Comparison of ENCODE assay signal across 19 cellular contexts in genomic region chr5:111942661-111943401, GRCh38.
A peak's percentile ranks its signal among the peaks of the same experiment; 100 is the strongest.
DNase-seq lines count a peak whose midpoint lies in the region; ATAC-seq and TF ChIP-seq lines count a peak whose summit lies in the region.
"Had no signal": no experiment of that assay in that cellular context is flagged by ENCODE, and none has a peak within 500 bp of the region (broad histone marks: within the 10 kb centered on the region; RNA-seq: fewer than 3 reads in every experiment).

No MANE protein-coding gene starts in this region.

- H4K20me1 ChIP-seq in GM23248 (ENCODE audit: insufficient read depth) (no peaks in the 10 kb centered on the region), smooth muscle cell (ENCODE audit: low read depth) (no peaks in the 10 kb centered on the region)

- H3K27me3 ChIP-seq in GM23248 (replicated peaks; ENCODE audit: insufficient read depth) = no peaks in the 10 kb centered on the region
- H3K27me3 ChIP-seq in smooth muscle cell (ENCODE audit: low read depth) = no peaks in the 10 kb centered on the region
- H3K27me3 ChIP-seq: cardiac muscle cell, upper lobe of left lung had no signal

- H3K79me2 ChIP-seq in GM23248 (ENCODE audit: insufficient read depth) (peaks cover 25% of the 10 kb centered on the region), smooth muscle cell (ENCODE audit: low read depth) (no peaks in the 10 kb centered on the region)

- peak overlapping the region; percentile 42 for H3K9ac ChIP-seq in GM23248
- H3K9ac ChIP-seq in smooth muscle cell (ENCODE audit: low read depth) = no peak overlapping the region

- DNase-seq in GM23248 = peak; percentile 80
- peak; percentile 56 for DNase-seq in NCI-H82 (lab: John Stamatoyannopoulos, UW)
- DNase-seq in choroid plexus epithelial cell (ENCODE audit: low read depth) = peak; percentile 58
- DNase-seq in smooth muscle cell (lab: John Stamatoyannopoulos, UW; ENCODE audit: unreplicated experiment) = no peak
- no peak for DNase-seq in C1 segment of cervical spinal cord (lab: John Stamatoyannopoulos, UW)
- DNase-seq in NCI-H446 treated with DMSO at 0.1 percent for 48 hours (lab: John Stamatoyannopoulos, UW) = no peak
- DNase-seq: activated CD4-positive, alpha-beta T cell treated with anti-CD3 and anti-CD28 coated beads for 48 hours; glutamatergic neuron; midbrain; NCI-H146; psoas muscle; small intestine; stimulated activated CD4-positive, alpha-beta T cell treated with anti-CD3 and anti-CD28 coated beads, Interleukin-4, amount 100 ng/mL, for 1 hour; SW 1271; upper lobe of left lung had no signal

- H2AFZ ChIP-seq in GM23248 = no peak overlapping the region
- H2AFZ ChIP-seq in smooth muscle cell (ENCODE audit: low read depth) = no peak overlapping the region

- H3K9me3 ChIP-seq in GM23248 (ENCODE audit: low read depth) (no peaks in the 10 kb centered on the region), smooth muscle cell (replicated peaks; ENCODE audit: low read depth) (no peaks in the 10 kb centered on the region)
- H3K9me3 ChIP-seq: psoas muscle, upper lobe of left lung had no signal

- H3K9me2 ChIP-seq in GM23248 (ENCODE audit: insufficient read depth) = no peaks in the 10 kb centered on the region

- ATAC-seq in HG03469 (IDR thresholded peaks at IDR 0.05; ENCODE audit: unreplicated experiment) = no peak
- ATAC-seq: activated T-helper 17 cell treated with anti-CD3 and anti-CD28 coated beads, Interleukin-2, amount 50 U/mL, for 72 hours; left lobe of liver; psoas muscle had no signal

- peaks cover 42% of the 10 kb centered on the region for H3F3A ChIP-seq in GM23248 (ENCODE audit: insufficient read depth)
- peaks cover 5% of the 10 kb centered on the region for H3F3A ChIP-seq in smooth muscle cell (ENCODE audit: low read depth)

- in situ Hi-C loops in GM23248 (cut with MboI) = no loop called here

- WGBS in GM23248 (ENCODE audit: low coverage in 1 of 2, low lambda C conversion rate in 2 of 2, missing lambda C conversion rate in 2 of 2), 2 experiments = 0 to 3% methylated on average over 1 of the region's 1 CpG
- 83% methylated on average over 1 of the region's 1 CpG for WGBS in smooth muscle cell (ENCODE audit: low lambda C conversion rate)

- peak overlapping the region; percentile 48 for H3K4me2 ChIP-seq in GM23248 (ENCODE audit: unreplicated experiment)
- H3K4me2 ChIP-seq in smooth muscle cell = peak overlapping the region; percentile 18

- no peaks in the 10 kb centered on the region for H3K36me3 ChIP-seq in GM23248 (ENCODE audit: low read depth)
- H3K36me3 ChIP-seq in smooth muscle cell (ENCODE audit: low read depth) = no peaks in the 10 kb centered on the region
- H3K36me3 ChIP-seq: cardiac muscle cell, upper lobe of left lung had no signal

- TF ChIP-seq CTCF in choroid plexus epithelial cell (conservative IDR thresholded peaks at IDR 0.05; ENCODE audit: low read depth, low read length) = no peak
- no peak for TF ChIP-seq CTCF in smooth muscle cell (IDR thresholded peaks at IDR 0.05; ENCODE audit: borderline replicate concordance, insufficient read depth, poor library complexity, severe bottlenecking)

- H3K27ac ChIP-seq in GM23248 (peak overlapping the region; percentile 72), smooth muscle cell (ENCODE audit: low read depth) (no peak overlapping the region)
- H3K27ac ChIP-seq: cardiac muscle cell, psoas muscle, upper lobe of left lung had no signal

- H3K4me1 ChIP-seq in GM23248 (ENCODE audit: insufficient read depth) (peaks cover 53% of the 10 kb centered on the region), smooth muscle cell (ENCODE audit: low read depth) (no peaks in the 10 kb centered on the region)
- H3K4me1 ChIP-seq: psoas muscle, upper lobe of left lung had no signal

- H3K4me3 ChIP-seq in GM23248 = no peak overlapping the region; the same call in 1 of the 2 replicates
- H3K4me3 ChIP-seq in choroid plexus epithelial cell (ENCODE audit: low read depth, low read length) = no peak overlapping the region
- H3K4me3 ChIP-seq in smooth muscle cell = no peak overlapping the region
- H3K4me3 ChIP-seq: cardiac muscle cell, psoas muscle, upper lobe of left lung had no signal

Comparison
In these comparisons a context has a peak if more than half of its experiments do, and no peak if none do; other contexts are left out.
1. DNase-seq: peak in GM23248 (single experiment), NCI-H82 (single experiment) and choroid plexus epithelial cell (single experiment); none in smooth muscle cell (single experiment), C1 segment of cervical spinal cord (0 of 14) and NCI-H446 treated with DMSO at 0.1 percent for 48 hours (single experiment).